In the genomic region with DNA sequence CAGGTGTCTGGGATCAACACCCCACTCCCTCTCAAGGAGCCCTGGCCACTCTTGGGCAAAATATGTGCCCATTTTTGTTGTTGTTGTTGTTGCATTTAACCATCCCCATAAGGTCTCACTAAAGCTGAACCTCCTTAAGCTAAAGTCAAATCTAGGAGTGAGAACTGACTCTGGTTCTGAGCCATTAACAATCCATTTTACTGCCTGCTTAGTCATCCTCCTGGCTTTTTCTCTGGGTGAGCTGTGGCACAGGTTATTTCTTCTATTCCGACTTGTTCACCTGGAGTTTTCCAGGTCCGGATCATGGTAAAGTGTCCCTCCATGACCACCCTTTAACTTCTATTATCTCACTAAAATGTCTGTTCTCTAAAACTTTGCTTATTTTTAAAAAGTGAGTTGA, we compare ENCODE assay signal across 23 cellular contexts.
"Had no signal": no experiment of that assay in that cellular context is flagged by ENCODE, and none has a peak within 500 bp of the region (broad histone marks: within the 10 kb centered on the region; RNA-seq: fewer than 3 reads in every experiment).

No MANE protein-coding gene starts in this region.

- H3K36me3 Mint-ChIP-seq: brain, T-cell had no signal

- DNase-seq: activated CD4-positive, alpha-beta T cell treated with anti-CD3 and anti-CD28 coated beads, Interleukin-2, amount 10 ng/mL, durations not matched to agents 24 days and 14 days; activated CD4-positive, CD25-positive, alpha-beta regulatory T cell; activated CD8-positive, alpha-beta memory T cell treated with anti-CD3 and anti-CD28 coated beads for 24 hours; activated CD8-positive, alpha-beta memory T cell treated with anti-CD3 and anti-CD28 coated beads, Interleukin-2, amount 50 U/mL, for 48 hours; activated gamma-delta T cell treated with Interleukin-2 at 50 U/mL for 16 hours; anterior cingulate cortex; central memory CD4-positive, alpha-beta T cell; colonic mucosa; erythroblast; glutamatergic neuron; hippocampal formation; lower lobe of right lung; retina; spleen; stimulated activated CD4-positive, alpha-beta T cell treated with anti-CD3 and anti-CD28 coated beads, Interleukin-1b, Interleukin-23, amount 100 ng/mL, for 48 hours; stimulated activated CD8-positive, alpha-beta memory T cell treated with anti-CD3 and anti-CD28 coated beads, Interleukin-4, amount 100 ng/mL, for 48 hours; T-cell; T-helper 9 cell; uterus had no signal

- H3K9me3 Mint-ChIP-seq: activated CD4-positive, alpha-beta T cell treated with anti-CD3 and anti-CD28 coated beads, Interleukin-2, amount 10 ng/mL, durations not matched to agents 24 days and 14 days; nephron; stimulated activated naive CD8-positive, alpha-beta T cell treated with anti-CD3 and anti-CD28 coated beads, Interleukin-15, Interleukin-2, amounts not matched to agents 100 ng/mL and 50 ng/mL, for 24 hours; T-cell had no signal

- H3K4me3 Mint-ChIP-seq: activated CD4-positive, alpha-beta T cell treated with anti-CD3 and anti-CD28 coated beads, Interleukin-2, amount 10 ng/mL, durations not matched to agents 24 days and 14 days; brain; nephron; stimulated activated naive CD8-positive, alpha-beta T cell treated with anti-CD3 and anti-CD28 coated beads, Interleukin-15, Interleukin-2, amounts not matched to agents 100 ng/mL and 50 ng/mL, for 24 hours had no signal

- H3K36me3 ChIP-seq: colonic mucosa, lower lobe of right lung, spleen, tibial nerve, uterus had no signal

- H3K27me3 Mint-ChIP-seq: activated CD4-positive, alpha-beta T cell treated with anti-CD3 and anti-CD28 coated beads, Interleukin-2, amount 10 ng/mL, durations not matched to agents 24 days and 14 days; brain; stimulated activated naive CD8-positive, alpha-beta T cell treated with anti-CD3 and anti-CD28 coated beads, Interleukin-15, Interleukin-2, amounts not matched to agents 100 ng/mL and 50 ng/mL, for 24 hours; T-cell had no signal

- H3K27ac ChIP-seq: colonic mucosa, lower lobe of right lung, spleen, tibial nerve, uterus had no signal

- H3K9me3 ChIP-seq: colonic mucosa, lower lobe of right lung, spleen, tibial nerve, uterus had no signal

- H3K4me3 ChIP-seq: colonic mucosa, lower lobe of right lung, spleen, tibial nerve, uterus had no signal

- ATAC-seq: lower lobe of right lung had no signal

- H3K4me1 ChIP-seq: colonic mucosa, lower lobe of right lung, spleen, tibial nerve, uterus had no signal

- H3K27ac Mint-ChIP-seq: activated CD4-positive, alpha-beta T cell treated with anti-CD3 and anti-CD28 coated beads, Interleukin-2, amount 10 ng/mL, durations not matched to agents 24 days and 14 days; nephron; stimulated activated naive CD8-positive, alpha-beta T cell treated with anti-CD3 and anti-CD28 coated beads, Interleukin-15, Interleukin-2, amounts not matched to agents 100 ng/mL and 50 ng/mL, for 24 hours had no signal

- H3K27me3 ChIP-seq: colonic mucosa, spleen, tibial nerve, uterus had no signal
